Comparison of ENCODE assay signal across 8 cellular contexts in genomic region chr17:57892820-57893595, GRCh38. TPM values are rescaled to one million over a fixed set of nuclear protein-coding genes. Genes with fewer than 3 reads are reported as not detected.
A peak's percentile ranks its signal among the peaks of the same experiment; 100 is the strongest.
DNase-seq lines count a peak whose midpoint lies in the region; ATAC-seq and TF ChIP-seq lines count a peak whose summit lies in the region.

No MANE protein-coding gene starts in this region.

- H3K4me1 Mint-ChIP-seq in glutamatergic neuron (ENCODE audit: low read depth, unreplicated experiment), result peaks cover 35% of the 10 kb centered on the region

- H3K79me2 ChIP-seq in DND-41 (ENCODE audit: insufficient read depth, low read length), result no peaks in the 10 kb centered on the region

- H3K36me3 ChIP-seq in DND-41 (ENCODE audit: insufficient read depth, low read length) (no peaks in the 10 kb centered on the region), adipocyte (ENCODE audit: control insufficient read depth, insufficient read depth, low read length, severe bottlenecking) (no peaks in the 10 kb centered on the region), neutrophil (peaks cover 5% of the 10 kb centered on the region)

- peak overlapping the region; percentile 96 for H3K27ac Mint-ChIP-seq in glutamatergic neuron (ENCODE audit: unreplicated experiment)

- H3K4me2 ChIP-seq in DND-41 (ENCODE audit: insufficient read depth, low read length), result no peak overlapping the region

- TF ChIP-seq CTCF in DND-41 (IDR thresholded peaks at IDR 0.05; ENCODE audit: borderline replicate concordance, extremely low read depth, low read length, poor library complexity, severe bottlenecking) (no peak), glutamatergic neuron (IDR thresholded peaks at IDR 0.05; ENCODE audit: partially characterized antibody, unreplicated experiment) (peak; percentile 21), neutrophil (IDR thresholded peaks at IDR 0.05) (no peak)

- H3K4me3 ChIP-seq in DND-41 (ENCODE audit: low read depth in 1 of 2, low read length in 2 of 2) (no peak overlapping the region), adipocyte (ENCODE audit: low read length) (peak overlapping the region; percentile 67), neutrophil (ENCODE audit: low read depth in 1 of 2, low read length in 1 of 2) (peak overlapping the region; percentile 61 to 80)

- ATAC-seq in DND-41 (ENCODE audit: insufficient read depth, low read depth), result peak; percentile 20; the same call in 1 of the 3 replicates
- ATAC-seq in GM21717 (IDR thresholded peaks at IDR 0.05; ENCODE audit: unreplicated experiment), result no peak
- no peak for ATAC-seq in GM19351 (IDR thresholded peaks at IDR 0.05; ENCODE audit: unreplicated experiment)

- H2AFZ ChIP-seq in DND-41 (ENCODE audit: low read depth, low read length), result no peak overlapping the region

- H3K9ac ChIP-seq in DND-41 (ENCODE audit: low read depth, low read length), result no peak overlapping the region
- H3K9ac ChIP-seq in adipocyte (ENCODE audit: low read length), result peak overlapping the region; percentile 84

- peaks cover 4% of the 10 kb centered on the region for H3K9me3 Mint-ChIP-seq in glutamatergic neuron (ENCODE audit: unreplicated experiment)

- H3K27ac ChIP-seq in DND-41 (ENCODE audit: low read length) (no peak overlapping the region), neutrophil (peak overlapping the region; percentile 97)

- peaks cover 15% of the 10 kb centered on the region for H3K27me3 Mint-ChIP-seq in glutamatergic neuron (ENCODE audit: unreplicated experiment)

- peak overlapping the region; percentile 73 for H3K4me3 Mint-ChIP-seq in glutamatergic neuron (ENCODE audit: unreplicated experiment)

- H3K4me1 ChIP-seq in DND-41 (ENCODE audit: insufficient read depth, low read length), result no peaks in the 10 kb centered on the region
- H3K4me1 ChIP-seq in adipocyte (ENCODE audit: control insufficient read depth, insufficient read depth, low read length), result peaks cover 65% of the 10 kb centered on the region
- H3K4me1 ChIP-seq in neutrophil (ENCODE audit: control insufficient read depth in 1 of 2, insufficient read depth in 1 of 2, low read depth in 1 of 2, low read length in 1 of 2), result peaks cover 82 to 85% of the 10 kb centered on the region in 2 experiments

- H3K36me3 Mint-ChIP-seq in glutamatergic neuron (ENCODE audit: unreplicated experiment), result no peaks in the 10 kb centered on the region

- H3K27me3 ChIP-seq in DND-41 (ENCODE audit: insufficient read depth, low read length, poor library complexity) (peaks cover 11% of the 10 kb centered on the region), adipocyte (replicated peaks; ENCODE audit: control insufficient read depth, insufficient read depth, low read length) (no peaks in the 10 kb centered on the region), neutrophil (no peaks in the 10 kb centered on the region)

- H4K20me1 ChIP-seq in DND-41 (ENCODE audit: insufficient read depth, low read length), result no peaks in the 10 kb centered on the region

- DNase-seq in DND-41 (no peak), NCI-H1417 treated with DMSO at 0.1 percent for 48 hours (lab: John Stamatoyannopoulos, UW) (peak; percentile 14), adipocyte (ENCODE audit: low read depth) (peak; percentile 98), glutamatergic neuron (peak; percentile 53)
- DNase-seq in stimulated activated CD4-positive, alpha-beta T cell treated with anti-CD3 and anti-CD28 coated beads, Interleukin-2, amount 100 ng/mL, for 48 hours, result no peak

- H3K9me3 ChIP-seq in DND-41 (ENCODE audit: insufficient read depth, low read length, severe bottlenecking) (no peaks in the 10 kb centered on the region), adipocyte (ENCODE audit: control insufficient read depth, low read length) (no peaks in the 10 kb centered on the region), neutrophil (no peaks in the 10 kb centered on the region)

RNA-seq across cellular contexts. Expression of gene MRPS23, which starts 43.2 kb away (rescaled TPM):
- total RNA-seq in glutamatergic neuron (ENCODE audit: unreplicated experiment), result 50.0 TPM

Comparison
In these comparisons a context has a peak if more than half of its experiments do, and no peak if none do; other contexts are left out.
1. DNase-seq: peak in NCI-H1417 treated with DMSO at 0.1 percent for 48 hours (single experiment), adipocyte (single experiment) and glutamatergic neuron (single experiment); none in DND-41 (single experiment) and stimulated activated CD4-positive, alpha-beta T cell treated with anti-CD3 and anti-CD28 coated beads, Interleukin-2, amount 100 ng/mL, for 48 hours (0 of 2).
2. H3K4me3 ChIP-seq: peak in adipocyte (single experiment) and neutrophil (2 of 2); none in DND-41 (0 of 2).